Comparison of ENCODE assay signal across 8 cellular contexts in the genomic region with DNA sequence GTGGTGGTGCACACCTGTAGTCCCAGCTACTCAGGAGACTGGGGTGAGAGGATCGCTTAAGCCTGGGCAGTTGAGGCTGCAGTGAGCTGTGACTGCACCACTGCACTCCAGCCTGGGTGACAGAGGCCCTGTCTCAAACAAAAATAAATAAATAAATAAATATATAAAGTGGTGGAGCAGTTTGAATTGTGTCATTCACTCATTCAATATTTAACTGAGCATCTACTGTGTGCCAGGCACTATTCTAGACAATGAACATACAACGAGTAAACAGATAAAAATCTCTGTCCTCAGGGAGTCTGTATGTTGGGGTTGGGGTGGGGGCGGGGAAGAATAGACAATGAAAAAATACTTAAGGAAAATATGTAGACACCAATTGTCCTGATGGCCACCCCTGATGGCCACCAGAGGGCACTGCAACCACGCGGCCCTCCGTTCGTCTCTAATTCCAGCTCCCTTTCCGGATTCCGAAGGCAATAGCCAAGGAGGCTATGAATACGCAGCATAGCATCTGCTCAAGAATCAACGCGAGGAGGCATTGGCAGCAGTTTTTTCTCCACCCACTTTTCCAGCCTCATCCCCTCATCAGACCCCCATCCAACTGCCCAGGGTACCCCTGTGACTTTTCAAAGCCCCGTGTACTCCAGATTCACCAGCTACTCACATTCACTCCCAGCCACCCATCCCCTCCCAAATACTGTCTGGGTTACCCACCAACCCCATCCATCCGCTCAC. TPM values are rescaled to one million over a fixed set of nuclear protein-coding genes. Genes with fewer than 3 reads are reported as not detected.
DNase-seq lines count a peak whose midpoint lies in the region; ATAC-seq and TF ChIP-seq lines count a peak whose summit lies in the region.

No MANE protein-coding gene starts in this region.

- H3K36me3 ChIP-seq in OCI-LY3 (replicated peaks; ENCODE audit: low read depth, low read length) = peaks cover 4% of the 10 kb centered on the region
- H3K36me3 ChIP-seq in esophagus muscularis mucosa = no peaks in the 10 kb centered on the region

- H3K4me3 ChIP-seq in OCI-LY3 (ENCODE audit: low read length) (peak overlapping the region; percentile 45), esophagus muscularis mucosa (no peak overlapping the region)

- H3K4me3 Mint-ChIP-seq in IgD-negative memory B cell (peak overlapping the region; percentile 4 to 91 (median 68)), natural killer cell (peak overlapping the region; percentile 92)
- peak overlapping the region; percentile 10 for H3K4me3 Mint-ChIP-seq in activated T-cell treated with anti-CD3 and anti-CD28 coated beads, Interleukin-2, amount 50 U/mL, for 24 hours
- peak overlapping the region; percentile 9 for H3K4me3 Mint-ChIP-seq in stimulated activated memory B cell treated with anti-CD40 and anti-IgM and Interleukin-4, amounts not matched to agents 10 μg/mL and 1 μg/mL and 100 μg/mL, for 72 hours

- no peak overlapping the region for H3K27ac ChIP-seq in OCI-LY3 (ENCODE audit: low read length)
- H3K27ac ChIP-seq in esophagus muscularis mucosa (replicated peaks in 1 of 4) = no peak overlapping the region

- no peak overlapping the region for H2AFZ ChIP-seq in OCI-LY3 (ENCODE audit: low read depth, low read length)

- no peaks in the 10 kb centered on the region for H4K20me1 ChIP-seq in OCI-LY3 (ENCODE audit: insufficient read depth, low read length)

- H3K27me3 ChIP-seq in OCI-LY3 (ENCODE audit: low read depth, low read length) (no peaks in the 10 kb centered on the region), esophagus muscularis mucosa (no peaks in the 10 kb centered on the region)

- H3K9me3 Mint-ChIP-seq in IgD-negative memory B cell (peaks cover 0 to 9% (median 6%) of the 10 kb centered on the region in 3 donors), natural killer cell (no peaks in the 10 kb centered on the region)
- H3K9me3 Mint-ChIP-seq in activated T-cell treated with anti-CD3 and anti-CD28 coated beads, Interleukin-2, amount 50 U/mL, for 24 hours = no peaks in the 10 kb centered on the region
- peaks cover 14% of the 10 kb centered on the region for H3K9me3 Mint-ChIP-seq in stimulated activated memory B cell treated with anti-CD40 and anti-IgM and Interleukin-4, amounts not matched to agents 10 μg/mL and 1 μg/mL and 100 μg/mL, for 72 hours

- peaks cover 3% of the 10 kb centered on the region; the same call in 1 of the 2 replicates for H3K9me3 ChIP-seq in OCI-LY3 (ENCODE audit: insufficient read depth, low read length)
- no peaks in the 10 kb centered on the region for H3K9me3 ChIP-seq in esophagus muscularis mucosa

- peak overlapping the region; percentile 60 for H3K4me2 ChIP-seq in OCI-LY3 (ENCODE audit: low read length)

- H3K27me3 Mint-ChIP-seq in IgD-negative memory B cell (peaks cover 2% of the 10 kb centered on the region), natural killer cell (ENCODE audit: low read depth in 2 of 2) (peaks cover 0 to 3% of the 10 kb centered on the region in 2 donors)
- H3K27me3 Mint-ChIP-seq in activated T-cell treated with anti-CD3 and anti-CD28 coated beads, Interleukin-2, amount 50 U/mL, for 24 hours = no peaks in the 10 kb centered on the region
- H3K27me3 Mint-ChIP-seq in stimulated activated memory B cell treated with anti-CD40 and anti-IgM and Interleukin-4, amounts not matched to agents 10 μg/mL and 1 μg/mL and 100 μg/mL, for 72 hours = no peaks in the 10 kb centered on the region

- H3K9ac ChIP-seq in OCI-LY3 (ENCODE audit: low read length) = no peak overlapping the region

- no peak for TF ChIP-seq POLR2A in esophagus muscularis mucosa (IDR thresholded peaks at IDR 0.05; ENCODE audit: low read depth)

- peak; percentile 93 for DNase-seq in COLO829 (ENCODE audit: low spot score)
- peak; percentile 83 for DNase-seq in activated T-cell treated with anti-CD3 and anti-CD28 coated beads, Interleukin-2, amount 50 U/mL, for 24 hours
- no peak for DNase-seq in esophagus muscularis mucosa (ENCODE audit: extremely low spot score)
- peak; percentile 75 for DNase-seq in natural killer cell

- H3K4me1 ChIP-seq in OCI-LY3 (ENCODE audit: low read length) (peaks cover 23% of the 10 kb centered on the region), esophagus muscularis mucosa (peaks cover 0 to 5% (median 4%) of the 10 kb centered on the region in 4 donors)

- 12% methylated on average over 14 of the region's 14 CpGs for WGBS in esophagus muscularis mucosa

- peak; percentile 69 for TF ChIP-seq CTCF in OCI-LY3 (IDR thresholded peaks at IDR 0.05; ENCODE audit: low read depth, low read length)
- TF ChIP-seq CTCF in esophagus muscularis mucosa (IDR thresholded peaks at IDR 0.05) = peak; percentile 89 to 96 (median 92)
- TF ChIP-seq CTCF in natural killer cell (IDR thresholded peaks at IDR 0.05) = peak; percentile 90

- intact Hi-C loops in esophagus muscularis mucosa (cut with DNase I) (loop anchor here (2.0 to 10.0 kb wide), 2 partner anchors 84 to 148 kb away; no protein-coding TSS in a partner anchor), natural killer cell (cut with micrococcal nuclease) (loop anchor here (1.0 to 10.0 kb wide), 6 partner anchors 10 to 321 kb away; a partner anchor contains a TSS)

- ATAC-seq in natural killer cell (peak; percentile 56 to 76 (median 62)), HG02885 (IDR thresholded peaks at IDR 0.05; ENCODE audit: poor library complexity, unreplicated experiment) (no peak)
- no peak for ATAC-seq in stimulated activated memory B cell treated with anti-CD40 and anti-IgM and Interleukin-4, amounts not matched to agents 10 μg/mL and 1 μg/mL and 100 μg/mL, for 72 hours

- peaks cover 17 to 19% (median 18%) of the 10 kb centered on the region in 3 donors for H3K4me1 Mint-ChIP-seq in IgD-negative memory B cell
- H3K4me1 Mint-ChIP-seq in activated T-cell treated with anti-CD3 and anti-CD28 coated beads, Interleukin-2, amount 50 U/mL, for 24 hours (ENCODE audit: low read depth) = peaks cover 33% of the 10 kb centered on the region
- peaks cover 26 to 35% of the 10 kb centered on the region in 2 donors for H3K4me1 Mint-ChIP-seq in natural killer cell
- H3K4me1 Mint-ChIP-seq in stimulated activated memory B cell treated with anti-CD40 and anti-IgM and Interleukin-4, amounts not matched to agents 10 μg/mL and 1 μg/mL and 100 μg/mL, for 72 hours = peaks cover 30% of the 10 kb centered on the region

- H3K27ac Mint-ChIP-seq in IgD-negative memory B cell = peak overlapping the region in 2 of 3 donors; percentile 87 to 91
- peak overlapping the region; percentile 82 for H3K27ac Mint-ChIP-seq in activated T-cell treated with anti-CD3 and anti-CD28 coated beads, Interleukin-2, amount 50 U/mL, for 24 hours
- peak overlapping the region; percentile 94 to 99 for H3K27ac Mint-ChIP-seq in natural killer cell
- peak overlapping the region; percentile 83 for H3K27ac Mint-ChIP-seq in stimulated activated memory B cell treated with anti-CD40 and anti-IgM and Interleukin-4, amounts not matched to agents 10 μg/mL and 1 μg/mL and 100 μg/mL, for 72 hours

- H3K36me3 Mint-ChIP-seq in IgD-negative memory B cell (no peaks in the 10 kb centered on the region), natural killer cell (no peaks in the 10 kb centered on the region)
- H3K36me3 Mint-ChIP-seq in activated T-cell treated with anti-CD3 and anti-CD28 coated beads, Interleukin-2, amount 50 U/mL, for 24 hours (ENCODE audit: low read depth) = no peaks in the 10 kb centered on the region
- no peaks in the 10 kb centered on the region for H3K36me3 Mint-ChIP-seq in stimulated activated memory B cell treated with anti-CD40 and anti-IgM and Interleukin-4, amounts not matched to agents 10 μg/mL and 1 μg/mL and 100 μg/mL, for 72 hours

- H3K79me2 ChIP-seq in OCI-LY3 (ENCODE audit: low read length) = no peaks in the 10 kb centered on the region

- TF ChIP-seq EP300 in esophagus muscularis mucosa (IDR thresholded peaks at IDR 0.05) = no peak

RNA-seq across cellular contexts. Expression of a gene that starts 21.4 kb away (rescaled TPM):
- polyA plus RNA-seq in IgD-negative memory B cell = not detected
- total RNA-seq in esophagus muscularis mucosa (1 to 10 TPM; 1.7 to 5.1 (median 2.7) TPM), natural killer cell (1 to 10 TPM; 2.5 to 6.3 (median 4.7) TPM)

RNA-seq across cellular contexts. Expression of a gene that starts 37.4 kb away (rescaled TPM):
- polyA plus RNA-seq in IgD-negative memory B cell = 11.0 TPM
- total RNA-seq in esophagus muscularis mucosa (1 to 10 TPM; 1.1 to 4.2 (median 2.6) TPM), natural killer cell (100 to 1,000 TPM; 373 to 439 (median 435) TPM)

RNA-seq across cellular contexts. Expression of a gene that starts 45.4 kb away (rescaled TPM):
- 50.6 TPM for polyA plus RNA-seq in IgD-negative memory B cell
- total RNA-seq in esophagus muscularis mucosa (1 to 10 TPM; 1.3 to 2.5 (median 1.8) TPM), natural killer cell (100 to 1,000 TPM in 2 of 3 donors, 10 to 100 TPM in 1; 100.0 to 172 (median 146) TPM)

Comparison
In these comparisons a context has a peak if more than half of its experiments do, and no peak if none do; other contexts are left out.
1. H3K4me3 Mint-ChIP-seq: peak in every context shown above with its lines; median percentile 92 in natural killer cell; 68 in IgD-negative memory B cell; 10 in activated T-cell treated with anti-CD3 and anti-CD28 coated beads, Interleukin-2, amount 50 U/mL, for 24 hours; 9 in stimulated activated memory B cell treated with anti-CD40 and anti-IgM and Interleukin-4, amounts not matched to agents 10 μg/mL and 1 μg/mL and 100 μg/mL, for 72 hours.
2. ATAC-seq: peak in natural killer cell (3 of 3); none in stimulated activated memory B cell treated with anti-CD40 and anti-IgM and Interleukin-4, amounts not matched to agents 10 μg/mL and 1 μg/mL and 100 μg/mL, for 72 hours (single experiment) and HG02885 (single experiment).
3. RNA of a gene that starts 37.4 kb away (total RNA-seq): 373 to 439 TPM in natural killer cell; 1.1 to 4.2 TPM in esophagus muscularis mucosa; every median in the first group is over 10 times any median in the second.
4. RNA of a gene that starts 45.4 kb away (total RNA-seq): 100.0 to 172 TPM in natural killer cell; 1.3 to 2.5 TPM in esophagus muscularis mucosa; every median in the first group is over 10 times any median in the second.
5. Peak in every context shown above with its lines, with median percentiles within 50 percentile points of each other: H3K27ac Mint-ChIP-seq and CTCF ChIP-seq.